8 cellular contexts compared by ENCODE assay signal in the genomic region with DNA sequence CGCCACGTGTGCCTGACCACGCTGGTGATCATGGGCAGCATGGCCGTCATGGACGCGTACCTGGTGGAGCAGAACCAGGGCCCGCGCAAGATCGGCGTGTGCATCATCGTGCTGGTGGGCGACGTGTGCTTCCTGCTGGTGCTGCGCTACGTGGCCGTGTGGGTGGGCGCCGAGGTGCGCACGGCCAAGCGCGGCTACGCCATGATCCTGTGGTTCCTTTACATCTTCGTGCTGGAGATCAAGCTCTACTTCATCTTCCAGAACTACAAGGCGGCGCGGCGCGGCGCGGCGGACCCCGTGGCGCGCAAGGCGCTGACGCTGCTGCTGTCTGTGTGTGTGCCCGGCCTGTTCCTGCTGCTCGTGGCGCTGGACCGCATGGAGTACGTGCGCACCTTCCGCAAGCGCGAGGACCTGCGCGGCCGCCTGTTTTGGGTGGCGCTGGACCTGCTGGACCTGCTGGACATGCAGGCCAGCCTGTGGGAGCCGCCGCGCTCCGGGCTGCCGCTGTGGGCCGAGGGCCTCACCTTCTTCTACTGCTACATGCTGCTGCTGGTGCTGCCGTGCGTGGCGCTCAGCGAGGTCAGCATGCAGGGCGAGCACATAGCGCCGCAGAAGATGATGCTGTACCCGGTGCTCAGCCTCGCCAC. TPM values are rescaled to one million over a fixed set of nuclear protein-coding genes. Genes with fewer than 3 reads are reported as not detected.
DNase-seq lines count a peak whose midpoint lies in the region; ATAC-seq and TF ChIP-seq lines count a peak whose summit lies in the region.

No MANE protein-coding gene starts in this region.

- H3K9me3 Mint-ChIP-seq in T-helper 1 cell treated with Interleukin-12 subunit alpha and Interleukin-12 subunit beta and Interleukin-4 antibody, amounts not matched to agents 30 μg/mL and 1 μg/mL, for 36 hours = no peaks in the 10 kb centered on the region
- peaks cover 0 to 6% (median 0%) of the 10 kb centered on the region in 11 donors for H3K9me3 Mint-ChIP-seq in naive thymus-derived CD4-positive, alpha-beta T cell

- 28 to 45% methylated on average over 15 to 59 of the region's 65 CpGs for WGBS in testis, 2 donors

- peaks cover 26% of the 10 kb centered on the region for H3K27me3 Mint-ChIP-seq in T-helper 1 cell treated with Interleukin-12 subunit alpha and Interleukin-12 subunit beta and Interleukin-4 antibody, amounts not matched to agents 30 μg/mL and 1 μg/mL, for 36 hours (ENCODE audit: low read depth)
- H3K27me3 Mint-ChIP-seq in naive thymus-derived CD4-positive, alpha-beta T cell = peaks cover 0 to 33% (median 0%) of the 10 kb centered on the region in 5 donors

- H3K36me3 ChIP-seq in naive thymus-derived CD4-positive, alpha-beta T cell (ENCODE audit: control insufficient read depth in 2 of 3, insufficient read depth in 3 of 3, low read length in 3 of 3) = no peaks in the 10 kb centered on the region
- H3K36me3 ChIP-seq in testis (ENCODE audit: low read depth, missing control alignments) = no peaks in the 10 kb centered on the region

- no peak for TF ChIP-seq CTCF in testis (IDR thresholded peaks at IDR 0.05)

- TF ChIP-seq POLR2A in testis (IDR thresholded peaks at IDR 0.05) = no peak

- peaks cover 9 to 14% of the 10 kb centered on the region in 2 donors for H3K4me1 ChIP-seq in naive thymus-derived CD4-positive, alpha-beta T cell (ENCODE audit: control insufficient read depth in 2 of 2, insufficient read depth in 2 of 2, low read length in 2 of 2)
- H3K4me1 ChIP-seq in testis = peaks cover 22% of the 10 kb centered on the region

- no peak for DNase-seq in T-helper 1 cell
- peak; percentile 32 for DNase-seq in activated naive CD8-positive, alpha-beta T cell treated with anti-CD3 and anti-CD28 coated beads, Interleukin-2, amount 50 U/mL, for 16 hours (ENCODE audit: low read depth, low spot score)
- DNase-seq in naive thymus-derived CD4-positive, alpha-beta T cell = peak in 5 of 9 donors; percentile 17 to 52 (median 25)
- DNase-seq in testis = no peak
- no peak for DNase-seq in NCI-H2196 (lab: John Stamatoyannopoulos, UW; ENCODE audit: unreplicated experiment)
- DNase-seq in mucosa of gallbladder (ENCODE audit: low spot score) = no peak

- peak overlapping the region; percentile 62 for H3K27ac Mint-ChIP-seq in T-helper 1 cell treated with Interleukin-12 subunit alpha and Interleukin-12 subunit beta and Interleukin-4 antibody, amounts not matched to agents 30 μg/mL and 1 μg/mL, for 36 hours
- peak overlapping the region in 6 of 9 donors; percentile 38 to 80 (median 68) for H3K27ac Mint-ChIP-seq in naive thymus-derived CD4-positive, alpha-beta T cell

- peaks cover 2% of the 10 kb centered on the region for H3K36me3 Mint-ChIP-seq in T-helper 1 cell treated with Interleukin-12 subunit alpha and Interleukin-12 subunit beta and Interleukin-4 antibody, amounts not matched to agents 30 μg/mL and 1 μg/mL, for 36 hours (ENCODE audit: low read depth)
- H3K36me3 Mint-ChIP-seq in naive thymus-derived CD4-positive, alpha-beta T cell = no peaks in the 10 kb centered on the region

- H3K27ac ChIP-seq in naive thymus-derived CD4-positive, alpha-beta T cell (ENCODE audit: low read depth, low read length) = no peak overlapping the region
- H3K27ac ChIP-seq in testis = no peak overlapping the region

- peak overlapping the region; percentile 56 for H3K4me3 ChIP-seq in naive thymus-derived CD4-positive, alpha-beta T cell (ENCODE audit: low read length)
- peak overlapping the region; percentile 20 to 56 for H3K4me3 ChIP-seq in testis

- peaks cover 10% of the 10 kb centered on the region for H3K4me1 Mint-ChIP-seq in T-helper 1 cell treated with Interleukin-12 subunit alpha and Interleukin-12 subunit beta and Interleukin-4 antibody, amounts not matched to agents 30 μg/mL and 1 μg/mL, for 36 hours (ENCODE audit: low read depth)
- H3K4me1 Mint-ChIP-seq in naive thymus-derived CD4-positive, alpha-beta T cell = peaks cover 2 to 24% (median 16%) of the 10 kb centered on the region in 7 donors

- intact Hi-C loops in naive thymus-derived CD4-positive, alpha-beta T cell (cut with micrococcal nuclease) = loop anchor here (1.0 to 5.0 kb wide), 10 partner anchors 39 to 442 kb away; a partner anchor contains a TSS
- intact Hi-C loops in testis (cut with DNase I; ENCODE audit: low total_unique reads) = loop anchor here (5.0 kb wide), 1 partner anchor 327 kb away; no protein-coding TSS in a partner anchor

- H3K4me3 Mint-ChIP-seq in T-helper 1 cell treated with Interleukin-12 subunit alpha and Interleukin-12 subunit beta and Interleukin-4 antibody, amounts not matched to agents 30 μg/mL and 1 μg/mL, for 36 hours = peak overlapping the region; percentile 72
- H3K4me3 Mint-ChIP-seq in naive thymus-derived CD4-positive, alpha-beta T cell = peak overlapping the region; percentile 75 to 89 (median 82)

- no peak for ATAC-seq in naive thymus-derived CD4-positive, alpha-beta T cell
- no peak for ATAC-seq in GM18873 (IDR thresholded peaks at IDR 0.05; ENCODE audit: low FRiP score, unreplicated experiment)

- CTCF ChIA-PET in naive thymus-derived CD4-positive, alpha-beta T cell (lab: Charles Lee) = interaction anchor here (0.6 to 1.2 kb wide), 4 partner anchors 158 to 550 kb away, joined by 3 to 7 read pairs (median 4); no protein-coding TSS in a partner anchor

- H3K9me3 ChIP-seq in naive thymus-derived CD4-positive, alpha-beta T cell (ENCODE audit: control insufficient read depth in 2 of 3, low read length in 3 of 3) = no peaks in the 10 kb centered on the region
- no peaks in the 10 kb centered on the region for H3K9me3 ChIP-seq in testis

- peaks cover 0 to 4% of the 10 kb centered on the region in 2 donors for H3K27me3 ChIP-seq in naive thymus-derived CD4-positive, alpha-beta T cell (ENCODE audit: control insufficient read depth in 2 of 2, insufficient read depth in 2 of 2, low read length in 2 of 2)
- H3K27me3 ChIP-seq in testis = no peaks in the 10 kb centered on the region

- POLR2A ChIA-PET in naive thymus-derived CD4-positive, alpha-beta T cell (lab: Charles Lee) = no interaction called here

RNA-seq across cellular contexts. Expression of a gene that starts 2.6 kb away (rescaled TPM):
- 1 to 10 TPM in 4 of 5 experiments, under 1 TPM in 1; 0.83 to 5.7 (median 3.7) TPM for total RNA-seq in naive thymus-derived CD4-positive, alpha-beta T cell
- 1 to 10 TPM; 2.5 to 4.0 TPM for polyA plus RNA-seq in naive thymus-derived CD4-positive, alpha-beta T cell
- total RNA-seq in testis (1 to 10 TPM; 3.7 to 4.8 TPM), mucosa of gallbladder (3.7 TPM)
- polyA plus RNA-seq in testis (ENCODE audit: insufficient read depth, low read depth, low replicate concordance) = 1.4 TPM

RNA-seq across cellular contexts. Expression of a gene that starts 37.9 kb away (rescaled TPM):
- total RNA-seq in naive thymus-derived CD4-positive, alpha-beta T cell = 100 to 1,000 TPM in 1 of 5 experiments, 10 to 100 TPM in 4; 19.7 to 294 (median 31.3) TPM
- polyA plus RNA-seq in naive thymus-derived CD4-positive, alpha-beta T cell = 10 to 100 TPM; 10.4 to 14.9 TPM
- total RNA-seq in testis (10 to 100 TPM; 16.4 to 16.7 TPM), mucosa of gallbladder (10.8 TPM)
- polyA plus RNA-seq in testis (ENCODE audit: insufficient read depth, low read depth, low replicate concordance) = 8.8 TPM

RNA-seq across cellular contexts. Expression of a gene that starts 42.3 kb away (rescaled TPM):
- 100 to 1,000 TPM in 4 of 5 experiments, 10 to 100 TPM in 1; 94.4 to 517 (median 192) TPM for total RNA-seq in naive thymus-derived CD4-positive, alpha-beta T cell
- 100 to 1,000 TPM; 463 to 787 TPM for polyA plus RNA-seq in naive thymus-derived CD4-positive, alpha-beta T cell
- 1 to 10 TPM; 3.0 to 4.4 TPM for total RNA-seq in testis
- 154 TPM for polyA plus RNA-seq in testis (ENCODE audit: insufficient read depth, low read depth, low replicate concordance)
- total RNA-seq in mucosa of gallbladder = 35.7 TPM

RNA-seq across cellular contexts. Expression of a gene that starts 54.4 kb away (rescaled TPM):
- 10 to 100 TPM in 2 of 5 experiments, 1 to 10 TPM in 2, under 1 TPM in 1; 0.65 to 55.4 (median 6.6) TPM for total RNA-seq in naive thymus-derived CD4-positive, alpha-beta T cell
- polyA plus RNA-seq in naive thymus-derived CD4-positive, alpha-beta T cell = 100 to 1,000 TPM in 1 of 2 donors, 10 to 100 TPM in 1; 69.1 to 180 TPM
- total RNA-seq in testis = 100 to 1,000 TPM; 114 to 159 TPM
- 121 TPM for polyA plus RNA-seq in testis (ENCODE audit: insufficient read depth, low read depth, low replicate concordance)
- total RNA-seq in mucosa of gallbladder = 130 TPM

Comparison
In these comparisons a context has a peak if more than half of its experiments do, and no peak if none do; other contexts are left out.
1. DNase-seq: peak in activated naive CD8-positive, alpha-beta T cell treated with anti-CD3 and anti-CD28 coated beads, Interleukin-2, amount 50 U/mL, for 16 hours (single experiment) and naive thymus-derived CD4-positive, alpha-beta T cell (5 of 9); none in T-helper 1 cell (0 of 5), testis (single experiment), NCI-H2196 (single experiment) and mucosa of gallbladder (single experiment).